10 cellular contexts compared by ENCODE assay signal in the genomic region with DNA sequence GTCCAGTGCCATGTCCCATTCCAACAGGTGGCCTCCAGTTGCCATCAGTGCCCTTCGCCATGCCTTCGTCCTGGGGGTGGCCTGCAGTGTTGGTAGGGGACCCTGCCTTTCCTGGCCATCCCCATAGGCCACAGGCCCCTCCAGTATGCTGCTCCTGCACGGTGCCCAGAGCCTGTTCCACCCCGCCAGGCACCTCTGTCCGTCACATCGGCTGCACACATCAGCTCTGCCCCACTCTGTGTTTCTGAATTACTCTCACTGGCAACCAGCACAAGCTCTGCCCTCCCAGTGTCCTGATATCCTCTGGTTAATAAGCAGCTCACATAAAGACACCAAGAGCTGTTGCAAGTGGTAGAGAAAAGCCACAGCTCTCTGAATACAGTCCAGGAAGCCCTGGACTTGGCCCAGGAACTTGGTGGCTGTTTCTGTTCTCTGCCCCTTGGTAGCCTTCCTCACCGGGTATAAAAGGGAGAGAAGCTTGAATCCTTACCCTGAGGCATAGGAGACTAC. TPM values are rescaled to one million over a fixed set of nuclear protein-coding genes. Genes with fewer than 3 reads are reported as not detected.
DNase-seq lines count a peak whose midpoint lies in the region; ATAC-seq and TF ChIP-seq lines count a peak whose summit lies in the region.
"Had no signal": no experiment of that assay in that cellular context is flagged by ENCODE, and none has a peak within 500 bp of the region (broad histone marks: within the 10 kb centered on the region; RNA-seq: fewer than 3 reads in every experiment).

No MANE protein-coding gene starts in this region.

- peak overlapping the region in 1 of 2 donors; percentile 1 for H3K4me3 ChIP-seq in duodenal mucosa (ENCODE audit: low read depth in 1 of 2, low read length in 2 of 2)
- no peak overlapping the region for H3K4me3 ChIP-seq in mesenchymal stem cell (ENCODE audit: insufficient read depth in 1 of 2, low read depth in 1 of 2, low read length in 2 of 2)

- peak overlapping the region; percentile 49 for H2BK5ac ChIP-seq in mesenchymal stem cell (ENCODE audit: low read depth, low read length, poor library complexity, severe bottlenecking)

- DNase-seq in SKM-1 treated with dmso at 0.1 percent for 144 hours (lab: John Stamatoyannopoulos, UW; ENCODE audit: unreplicated experiment) (peak; percentile 9), SKM-1 (lab: John Stamatoyannopoulos, UW; ENCODE audit: unreplicated experiment) (no peak), mesenchymal stem cell (no peak), type B pancreatic cell (ENCODE audit: extremely low spot score, unreplicated experiment) (no peak), SW 1271 (lab: John Stamatoyannopoulos, UW) (no peak), NCI-H526 treated with DMSO at 0.1 percent for 48 hours (lab: John Stamatoyannopoulos, UW) (no peak)
- DNase-seq in activated CD8-positive, alpha-beta T cell treated with anti-CD3 and anti-CD28 coated beads, Interleukin-2, amount 10 ng/mL, durations not matched to agents 7 days and 5 days, result no peak
- DNase-seq: activated CD4-positive, alpha-beta T cell treated with anti-CD3 and anti-CD28 coated beads, Interleukin-2, amount 50 U/mL, for 4 hours; NCI-H1092 treated with DMSO at 0.1 percent for 48 hours had no signal

- POLR2A ChIA-PET in activated CD8-positive, alpha-beta T cell treated with anti-CD3 and anti-CD28 coated beads, Interleukin-2, amount 10 ng/mL, durations not matched to agents 7 days and 5 days (lab: Charles Lee), result no interaction called here

- H2BK120ac ChIP-seq in mesenchymal stem cell (ENCODE audit: low read depth, low read length), result no peak overlapping the region

- H3K23ac ChIP-seq in mesenchymal stem cell (ENCODE audit: low read length in 2 of 2), result no peak overlapping the region

- H3K4me3 Mint-ChIP-seq in type B pancreatic cell, result peak overlapping the region; percentile 45
- H3K4me3 Mint-ChIP-seq in activated CD8-positive, alpha-beta T cell treated with anti-CD3 and anti-CD28 coated beads, Interleukin-2, amount 10 ng/mL, durations not matched to agents 7 days and 5 days, result no peak overlapping the region

- H3K27me3 ChIP-seq in duodenal mucosa (ENCODE audit: control insufficient read depth in 1 of 2, insufficient read depth in 2 of 2, low read length in 2 of 2), result no peaks in the 10 kb centered on the region
- H3K27me3 ChIP-seq in mesenchymal stem cell (ENCODE audit: control insufficient read depth in 1 of 2, insufficient read depth in 1 of 2, low read length in 2 of 2), result no peaks in the 10 kb centered on the region

- no peak for ATAC-seq in activated CD8-positive, alpha-beta T cell treated with anti-CD3 and anti-CD28 coated beads, Interleukin-2, amount 10 ng/mL, durations not matched to agents 7 days and 5 days

- H3K9me3 ChIP-seq in duodenal mucosa (ENCODE audit: control insufficient read depth in 1 of 2, low read length in 2 of 2) (no peaks in the 10 kb centered on the region), mesenchymal stem cell (ENCODE audit: control insufficient read depth, low read length) (no peaks in the 10 kb centered on the region)

- peaks cover 4% of the 10 kb centered on the region for H3K36me3 Mint-ChIP-seq in type B pancreatic cell
- H3K36me3 Mint-ChIP-seq in activated CD8-positive, alpha-beta T cell treated with anti-CD3 and anti-CD28 coated beads, Interleukin-2, amount 10 ng/mL, durations not matched to agents 7 days and 5 days (ENCODE audit: low read depth), result no peaks in the 10 kb centered on the region

- no peak overlapping the region for H2BK15ac ChIP-seq in mesenchymal stem cell (ENCODE audit: low read depth, poor library complexity, severe bottlenecking)

- H3K9ac ChIP-seq in duodenal mucosa (ENCODE audit: low read depth in 1 of 2, low read length in 2 of 2) (peak overlapping the region; percentile 60 to 63), mesenchymal stem cell (ENCODE audit: low read length) (no peak overlapping the region)

- no peak overlapping the region for H2AFZ ChIP-seq in mesenchymal stem cell (ENCODE audit: low read depth, low read length)

- H3K27me3 Mint-ChIP-seq in type B pancreatic cell, result no peaks in the 10 kb centered on the region
- H3K27me3 Mint-ChIP-seq in activated CD8-positive, alpha-beta T cell treated with anti-CD3 and anti-CD28 coated beads, Interleukin-2, amount 10 ng/mL, durations not matched to agents 7 days and 5 days (ENCODE audit: low read depth), result no peaks in the 10 kb centered on the region

- H3K27ac ChIP-seq in duodenal mucosa (ENCODE audit: low read depth, low read length), result peak overlapping the region; percentile 86
- H3K27ac ChIP-seq in mesenchymal stem cell (ENCODE audit: low read length, poor library complexity, severe bottlenecking), result peak overlapping the region; percentile 80

- H2BK12ac ChIP-seq in mesenchymal stem cell (ENCODE audit: low read length in 2 of 2), result peak overlapping the region; percentile 96 to 100

- peak overlapping the region; percentile 6 for H2AK5ac ChIP-seq in mesenchymal stem cell (ENCODE audit: low read length, severe bottlenecking)

- peaks cover 3% of the 10 kb centered on the region for H3K79me1 ChIP-seq in mesenchymal stem cell (replicated peaks; ENCODE audit: low read length, poor library complexity, severe bottlenecking)

- peak overlapping the region; percentile 88 for H4K8ac ChIP-seq in mesenchymal stem cell (ENCODE audit: low read length)

- no peak for TF ChIP-seq CTCF in type B pancreatic cell (conservative IDR thresholded peaks at IDR 0.05)

- peak overlapping the region; percentile 90 to 93 for H3K4ac ChIP-seq in mesenchymal stem cell (ENCODE audit: low read depth in 1 of 2, low read length in 2 of 2)

- 97% methylated on average over 7 of the region's 7 CpGs for WGBS in mesenchymal stem cell

- peak overlapping the region; percentile 83 to 98 for H3K18ac ChIP-seq in mesenchymal stem cell (ENCODE audit: low read depth in 1 of 2, low read length in 2 of 2)

- H3K9me3 Mint-ChIP-seq in type B pancreatic cell, result no peaks in the 10 kb centered on the region
- no peaks in the 10 kb centered on the region for H3K9me3 Mint-ChIP-seq in activated CD8-positive, alpha-beta T cell treated with anti-CD3 and anti-CD28 coated beads, Interleukin-2, amount 10 ng/mL, durations not matched to agents 7 days and 5 days (ENCODE audit: insufficient read depth)

- CTCF ChIA-PET in activated CD8-positive, alpha-beta T cell treated with anti-CD3 and anti-CD28 coated beads, Interleukin-2, amount 10 ng/mL, durations not matched to agents 7 days and 5 days (lab: Charles Lee), result interaction anchor here (0.6 to 1.2 kb wide), 2 partner anchors 150 to 528 kb away, joined by 3 read pairs; no protein-coding TSS in a partner anchor

- H3K4me2 ChIP-seq in mesenchymal stem cell (ENCODE audit: low read length, poor library complexity, severe bottlenecking), result peak overlapping the region; percentile 14

- H4K91ac ChIP-seq in mesenchymal stem cell (ENCODE audit: low read length), result peak overlapping the region; percentile 99

- H3K14ac ChIP-seq in mesenchymal stem cell (ENCODE audit: low read length in 2 of 2), result peak overlapping the region in 1 of 2 experiments; percentile 98

- H3K36me3 ChIP-seq in duodenal mucosa (ENCODE audit: control insufficient read depth in 1 of 2, insufficient read depth in 2 of 2, low read length in 2 of 2) (no peaks in the 10 kb centered on the region), mesenchymal stem cell (ENCODE audit: control insufficient read depth in 1 of 2, insufficient read depth in 2 of 2, low read depth in 1 of 2, low read length in 2 of 2) (peaks cover 3% of the 10 kb centered on the region in 2 experiments)

- peaks cover 61% of the 10 kb centered on the region for H3K4me1 Mint-ChIP-seq in type B pancreatic cell (ENCODE audit: unreplicated experiment)
- H3K4me1 Mint-ChIP-seq in activated CD8-positive, alpha-beta T cell treated with anti-CD3 and anti-CD28 coated beads, Interleukin-2, amount 10 ng/mL, durations not matched to agents 7 days and 5 days (ENCODE audit: low read depth), result no peaks in the 10 kb centered on the region

- H3K27ac Mint-ChIP-seq in type B pancreatic cell, result peak overlapping the region; percentile 98
- no peak overlapping the region for H3K27ac Mint-ChIP-seq in activated CD8-positive, alpha-beta T cell treated with anti-CD3 and anti-CD28 coated beads, Interleukin-2, amount 10 ng/mL, durations not matched to agents 7 days and 5 days

- peaks cover 55 to 62% of the 10 kb centered on the region in 2 donors for H3K4me1 ChIP-seq in duodenal mucosa (ENCODE audit: control insufficient read depth in 1 of 2, insufficient read depth in 2 of 2, low read length in 2 of 2)
- peaks cover 39% of the 10 kb centered on the region for H3K4me1 ChIP-seq in mesenchymal stem cell (ENCODE audit: control insufficient read depth, insufficient read depth, low read depth, low read length)

RNA-seq across cellular contexts. Expression of a gene that starts 31.3 kb away (rescaled TPM):
- polyA plus RNA-seq in mesenchymal stem cell (2013, experiment 1 of 2), result 155 TPM
- 150 TPM for polyA plus RNA-seq in mesenchymal stem cell (2013, experiment 2 of 2)
- total RNA-seq in type B pancreatic cell (ENCODE audit: low replicate concordance), result 163 and 203 TPM in 2 replicates
- total RNA-seq in activated CD8-positive, alpha-beta T cell treated with anti-CD3 and anti-CD28 coated beads, Interleukin-2, amount 10 ng/mL, durations not matched to agents 7 days and 5 days, result 100 to 1,000 TPM; 130 to 132 TPM
